1 cellular context compared by ENCODE assay signal in the genomic region with DNA sequence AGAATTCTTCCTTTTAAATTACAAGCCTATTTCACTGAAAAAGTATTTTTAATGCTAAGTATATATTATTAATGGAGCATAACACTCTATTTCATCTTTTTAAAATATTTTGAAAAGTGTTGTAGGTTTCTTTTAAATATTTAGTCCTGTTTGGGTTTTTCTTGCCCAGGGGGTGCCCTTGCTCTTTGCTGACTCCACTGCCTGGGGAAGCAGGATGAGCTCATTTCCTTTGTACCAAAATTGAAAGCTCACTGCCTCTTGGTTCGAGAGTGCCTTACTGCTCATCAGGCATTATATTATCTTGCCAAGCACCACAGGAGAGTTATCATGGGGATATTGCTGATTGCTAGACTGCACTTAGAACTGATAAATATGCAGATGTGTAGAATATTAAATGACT.
TF ChIP-seq lines count a peak whose summit lies in the region.

No MANE protein-coding gene starts in this region.

TF ChIP-seq in HCT116, 20 proteins besides CTCF, POLR2A, EP300 and RAD21 (continued from another document):
- TF ChIP-seq ZNF274 (IDR thresholded peaks at IDR 0.05; ENCODE audit: low read depth, low read length) (no peak), CBX3 (IDR thresholded peaks at IDR 0.05; ENCODE audit: low read depth) (no peak), SRF (IDR thresholded peaks at IDR 0.05; ENCODE audit: low read depth) (no peak), EGR1 (IDR thresholded peaks at IDR 0.05; ENCODE audit: low read depth) (no peak), SIN3A (IDR thresholded peaks at IDR 0.05; ENCODE audit: low read depth) (no peak), ELF1 (IDR thresholded peaks at IDR 0.05; ENCODE audit: borderline replicate concordance, low read depth) (no peak), CEBPB (IDR thresholded peaks at IDR 0.05; ENCODE audit: low read depth) (no peak), EZH2 (IDR thresholded peaks at IDR 0.05) (no peak), JUND (IDR thresholded peaks at IDR 0.05) (no peak), EZH2phosphoT487 (IDR thresholded peaks at IDR 0.05; ENCODE audit: borderline replicate concordance) (no peak)
TF ChIP-seq in HCT116: peak in this region for 0.
